1 cellular context compared by ENCODE assay signal in genomic region chr11:46616551-46617450, GRCh38.
TF ChIP-seq lines count a peak whose summit lies in the region.

HARBI1 (minus strand) TSS chr11:46617227; CDS start chr11:46616237, 990 bp downstream.

TF ChIP-seq in K562, 482 proteins besides CTCF, POLR2A, EP300 and RAD21 (continued from another document and continues in another):
- TF ChIP-seq UBTF (IDR thresholded peaks at IDR 0.05; ENCODE audit: borderline replicate concordance in 1 of 2, low read depth in 2 of 2, low read length in 2 of 2) = 0 out of 4 replicates have a peak, but pooled peaks of 1 of the 2 experiments have one; percentile 12
- no peak for TF ChIP-seq HBP1 (CRISPR knock-in tag; IDR thresholded peaks at IDR 0.05)
- no peak for TF ChIP-seq RBM15 (IDR thresholded peaks at IDR 0.05; ENCODE audit: insufficient read depth, low read length)
- TF ChIP-seq NCOR1 (IDR thresholded peaks at IDR 0.05) = no peak
- TF ChIP-seq ZNF444 (CRISPR knock-in tag; IDR thresholded peaks at IDR 0.05) = no peak
- TF ChIP-seq ZNF347 (CRISPR knock-in tag; IDR thresholded peaks at IDR 0.05; ENCODE audit: low read depth) = no peak
- no peak for TF ChIP-seq TFAM (CRISPR knock-in tag; conservative IDR thresholded peaks at IDR 0.05)
- TF ChIP-seq CHCHD3 (CRISPR knock-in tag; IDR thresholded peaks at IDR 0.05) = no peak
- 0 out of 2 replicates have a peak, but pooled peaks have one; percentile 19 for TF ChIP-seq PML (IDR thresholded peaks at IDR 0.05; ENCODE audit: low read length)
- 0 out of 2 replicates have a peak, but pooled peaks have one; percentile 54 for TF ChIP-seq PHF21A (IDR thresholded peaks at IDR 0.05; ENCODE audit: borderline replicate concordance, low read depth)
- TF ChIP-seq L3MBTL2 (IDR thresholded peaks at IDR 0.05) = no peak
- no peak; the same call in 1 of the 2 replicates for TF ChIP-seq ZNF175 (CRISPR knock-in tag; IDR thresholded peaks at IDR 0.05; ENCODE audit: low read depth)
- TF ChIP-seq SREBF1 (IDR thresholded peaks at IDR 0.05; ENCODE audit: borderline replicate concordance, low read depth, low read length) = no peak
- TF ChIP-seq DEAF1 (CRISPR knock-in tag; IDR thresholded peaks at IDR 0.05) = no peak
- peak; percentile 26 for TF ChIP-seq SUPT5H (IDR thresholded peaks at IDR 0.05)
- TF ChIP-seq E2F3 (CRISPR knock-in tag; IDR thresholded peaks at IDR 0.05) = no peak
- TF ChIP-seq RFX5 (IDR thresholded peaks at IDR 0.05; ENCODE audit: low read depth, low read length) = no peak
- no peak for TF ChIP-seq CTCFL (IDR thresholded peaks at IDR 0.05; ENCODE audit: borderline replicate concordance, insufficient read depth, low read depth, low read length, poor library complexity, severe bottlenecking)
- TF ChIP-seq ELF4 (CRISPR knock-in tag; IDR thresholded peaks at IDR 0.05) = 0 out of 2 replicates have a peak, but pooled peaks have one; percentile 3
- TF ChIP-seq MTA1 (IDR thresholded peaks at IDR 0.05; ENCODE audit: borderline replicate concordance) = no peak
- TF ChIP-seq ZNF655 (CRISPR knock-in tag; IDR thresholded peaks at IDR 0.05) = no peak
- no peak for TF ChIP-seq ZNF316 (IDR thresholded peaks at IDR 0.05)
- no peak for TF ChIP-seq TCF7 (IDR thresholded peaks at IDR 0.05; ENCODE audit: borderline replicate concordance)
- peak in 1 of 2 experiments; percentile 49 for TF ChIP-seq E2F6 (IDR thresholded peaks at IDR 0.05; ENCODE audit: borderline replicate concordance in 1 of 2, extremely low read depth in 1 of 2, insufficient read depth in 1 of 2, insufficient read length in 1 of 2, low read depth in 1 of 2, low read length in 1 of 2, poor library complexity in 1 of 2, severe bottlenecking in 1 of 2)
- TF ChIP-seq ZMIZ1 (IDR thresholded peaks at IDR 0.05; ENCODE audit: low read depth in 2 of 2, low read length in 2 of 2) = no peak
- peak; percentile 43 for TF ChIP-seq TFAP4 (CRISPR knock-in tag; IDR thresholded peaks at IDR 0.05; ENCODE audit: borderline replicate concordance)
- no peak for TF ChIP-seq RREB1 (CRISPR knock-in tag; IDR thresholded peaks at IDR 0.05)
- no peak; the same call in 1 of the 2 replicates for TF ChIP-seq XRCC5 (IDR thresholded peaks at IDR 0.05; ENCODE audit: low read depth, low read length)
- no peak for TF ChIP-seq SMAD1 (IDR thresholded peaks at IDR 0.05; ENCODE audit: low read depth, low read length, partially characterized antibody)
- 0 out of 2 replicates have a peak, but pooled peaks have one; percentile 12 for TF ChIP-seq SMARCA5 (IDR thresholded peaks at IDR 0.05)
- no peak for TF ChIP-seq ZBTB33 (CRISPR knock-in tag; IDR thresholded peaks at IDR 0.05)
